Comparison of ENCODE assay signal across 9 cellular contexts in genomic region chr2:108575132-108575966, GRCh38. TPM values are rescaled to one million over a fixed set of nuclear protein-coding genes. Genes with fewer than 3 reads are reported as not detected.
DNase-seq lines count a peak whose midpoint lies in the region; ATAC-seq and TF ChIP-seq lines count a peak whose summit lies in the region.
"Had no signal": no experiment of that assay in that cellular context is flagged by ENCODE, and none has a peak within 500 bp of the region (broad histone marks: within the 10 kb centered on the region; RNA-seq: fewer than 3 reads in every experiment).

No MANE protein-coding gene starts in this region.

- H3K27me3 Mint-ChIP-seq in activated CD8-positive, alpha-beta memory T cell treated with anti-CD3 and anti-CD28 coated beads, Interleukin-2, amount 10 ng/mL, durations not matched to agents 7 days and 5 days, result no peaks in the 10 kb centered on the region

- no peak overlapping the region for H3K4me3 ChIP-seq in fibroblast of the aortic adventitia (ENCODE audit: low read depth, low read length)
- H3K4me3 ChIP-seq: thoracic aorta had no signal

- DNase-seq in Daoy (ENCODE audit: low read depth) (peak; percentile 74), fibroblast of the aortic adventitia (ENCODE audit: low read depth) (peak; percentile 84), HuH-7.5 (ENCODE audit: low spot score) (no peak)
- DNase-seq in activated CD8-positive, alpha-beta memory T cell treated with anti-CD3 and anti-CD28 coated beads, Interleukin-2, amount 10 ng/mL, durations not matched to agents 7 days and 5 days, result no peak
- DNase-seq in effector CD4-positive, alpha-beta T cell, result no peak
- no peak for DNase-seq in activated naive CD4-positive, alpha-beta T cell (lab: John Stamatoyannopoulos, UW)

- no peak for TF ChIP-seq CTCF in fibroblast of the aortic adventitia (IDR thresholded peaks at IDR 0.05; ENCODE audit: insufficient read depth, low read length)

- H3K4me1 Mint-ChIP-seq in activated CD8-positive, alpha-beta memory T cell treated with anti-CD3 and anti-CD28 coated beads, Interleukin-2, amount 10 ng/mL, durations not matched to agents 7 days and 5 days, result peaks cover 16% of the 10 kb centered on the region

- ATAC-seq in GM21390 (IDR thresholded peaks at IDR 0.05; ENCODE audit: unreplicated experiment) (peak; percentile 80), HG03571 (IDR thresholded peaks at IDR 0.05; ENCODE audit: unreplicated experiment) (peak; percentile 97)
- ATAC-seq in activated CD8-positive, alpha-beta memory T cell treated with anti-CD3 and anti-CD28 coated beads, Interleukin-2, amount 10 ng/mL, durations not matched to agents 7 days and 5 days, result no peak

- CTCF ChIA-PET in activated CD8-positive, alpha-beta memory T cell treated with anti-CD3 and anti-CD28 coated beads, Interleukin-2, amount 10 ng/mL, durations not matched to agents 7 days and 5 days (lab: Charles Lee), result interaction anchor here (0.7 to 2.2 kb wide), 3 partner anchors 9 to 36 kb away, joined by 3 to 14 read pairs (median 4); no protein-coding TSS in a partner anchor

- no peaks in the 10 kb centered on the region for H3K36me3 Mint-ChIP-seq in activated CD8-positive, alpha-beta memory T cell treated with anti-CD3 and anti-CD28 coated beads, Interleukin-2, amount 10 ng/mL, durations not matched to agents 7 days and 5 days

- H3K4me3 Mint-ChIP-seq in activated CD8-positive, alpha-beta memory T cell treated with anti-CD3 and anti-CD28 coated beads, Interleukin-2, amount 10 ng/mL, durations not matched to agents 7 days and 5 days, result no peak overlapping the region

- H3K27ac Mint-ChIP-seq in activated CD8-positive, alpha-beta memory T cell treated with anti-CD3 and anti-CD28 coated beads, Interleukin-2, amount 10 ng/mL, durations not matched to agents 7 days and 5 days, result no peak overlapping the region

- H3K9me3 Mint-ChIP-seq in activated CD8-positive, alpha-beta memory T cell treated with anti-CD3 and anti-CD28 coated beads, Interleukin-2, amount 10 ng/mL, durations not matched to agents 7 days and 5 days (ENCODE audit: low read depth), result no peaks in the 10 kb centered on the region

RNA-seq across cellular contexts. Expression of gene LIMS1, which starts 41.1 kb away (rescaled TPM):
- total RNA-seq in Daoy (2014; rRNA removed; shearing (Covaris generic)), result 97.7 and 99.2 TPM in 2 replicates
- 66.6 and 91.2 TPM in 2 replicates for total RNA-seq in fibroblast of the aortic adventitia (ENCODE audit: low replicate concordance)
- 10 to 100 TPM; 57.2 to 58.2 TPM for total RNA-seq in activated CD8-positive, alpha-beta memory T cell treated with anti-CD3 and anti-CD28 coated beads, Interleukin-2, amount 10 ng/mL, durations not matched to agents 7 days and 5 days

Comparison
In these comparisons a context has a peak if more than half of its experiments do, and no peak if none do; other contexts are left out.
1. DNase-seq: peak in Daoy (single experiment) and fibroblast of the aortic adventitia (single experiment); none in activated CD8-positive, alpha-beta memory T cell treated with anti-CD3 and anti-CD28 coated beads, Interleukin-2, amount 10 ng/mL, durations not matched to agents 7 days and 5 days (single experiment), effector CD4-positive, alpha-beta T cell (single experiment), HuH-7.5 (single experiment) and activated naive CD4-positive, alpha-beta T cell (0 of 4).